In genomic region chr7:45363669-45364068, GRCh38 we compare ENCODE assay signal across 33 cellular contexts.
"Had no signal": no experiment of that assay in that cellular context is flagged by ENCODE, and none has a peak within 500 bp of the region (broad histone marks: within the 10 kb centered on the region; RNA-seq: fewer than 3 reads in every experiment).

No MANE protein-coding gene starts in this region.

- DNase-seq: activated CD4-positive, alpha-beta memory T cell treated with anti-CD3 and anti-CD28 coated beads for 36 hours; activated CD4-positive, alpha-beta T cell treated with anti-CD3 and anti-CD28 coated beads for 48 hours; activated CD8-positive, alpha-beta memory T cell treated with anti-CD3 and anti-CD28 coated beads, Interleukin-2, amount 50 U/mL, for 4 hours; activated effector memory CD4-positive, alpha-beta T cell treated with anti-CD3 and anti-CD28 coated beads, Interleukin-2, amount 50 U/mL, for 16 hours; activated naive CD4-positive, alpha-beta T cell treated with anti-CD3 and anti-CD28 coated beads for 36 hours; activated naive CD8-positive, alpha-beta T cell treated with anti-CD3 and anti-CD28 coated beads for 36 hours; activated T-cell treated with anti-CD3 and anti-CD28 coated beads, Interleukin-2, amount 50 U/mL, for 1 hour; adrenal gland; aorta; body of pancreas; dorsolateral prefrontal cortex; effector memory CD8-positive, alpha-beta T cell; erythroblast; gastrocnemius medialis; glutamatergic neuron; hippocampal formation; kidney; left colon; lower lobe of right lung; mesenchymal stem cell; mucosa of descending colon; posterior cingulate gyrus; right lobe of liver; stimulated activated CD4-positive, alpha-beta T cell treated with anti-CD3 and anti-CD28 coated beads, Interleukin-2, amount 100 ng/mL, for 48 hours; substantia nigra; upper lobe of left lung; WERI-Rb-1 had no signal

- ATAC-seq: activated CD4-positive, CD25-positive, alpha-beta regulatory T cell treated with anti-CD3 and anti-CD28 coated beads, Interleukin-2, amount 50 U/mL, for 24 hours; body of pancreas; effector memory CD8-positive, alpha-beta T cell; gastrocnemius medialis; left colon; lower lobe of right lung; mucosa of descending colon; right lobe of liver had no signal

- H3K4me3 Mint-ChIP-seq: activated CD4-positive, alpha-beta memory T cell treated with anti-CD3 and anti-CD28 coated beads for 36 hours; activated naive CD4-positive, alpha-beta T cell treated with anti-CD3 and anti-CD28 coated beads for 36 hours; activated naive CD8-positive, alpha-beta T cell treated with anti-CD3 and anti-CD28 coated beads for 36 hours; activated T-helper 1 cell treated with anti-CD3 and anti-CD28 coated beads, Interleukin-12 subunit alpha, Interleukin-12 subunit beta, Interleukin-2, Interleukin-4 antibody, amounts not matched to agents 30 ng/mL and 10 ng/mL and 1 ng/mL, durations not matched to agents 14 hours and 24 hours and 36 hours; effector memory CD8-positive, alpha-beta T cell; natural killer cell treated with Interleukin-12 subunit alpha and Interleukin-12 subunit beta and Interleukin-15 and Interleukin-18, amount 100 ng/mL, for 72 hours; stimulated activated naive CD8-positive, alpha-beta T cell treated with anti-CD3 and anti-CD28 coated beads, Interleukin-15, Interleukin-2, amounts not matched to agents 100 ng/mL and 50 ng/mL, for 24 hours had no signal

- H3K4me1 Mint-ChIP-seq: activated naive CD8-positive, alpha-beta T cell treated with anti-CD3 and anti-CD28 coated beads for 36 hours had no signal

- H3K27ac Mint-ChIP-seq: activated CD4-positive, alpha-beta memory T cell treated with anti-CD3 and anti-CD28 coated beads for 36 hours; activated naive CD4-positive, alpha-beta T cell treated with anti-CD3 and anti-CD28 coated beads for 36 hours; activated naive CD8-positive, alpha-beta T cell treated with anti-CD3 and anti-CD28 coated beads for 36 hours; activated T-helper 1 cell treated with anti-CD3 and anti-CD28 coated beads, Interleukin-12 subunit alpha, Interleukin-12 subunit beta, Interleukin-2, Interleukin-4 antibody, amounts not matched to agents 30 ng/mL and 10 ng/mL and 1 ng/mL, durations not matched to agents 14 hours and 24 hours and 36 hours; effector memory CD8-positive, alpha-beta T cell; natural killer cell treated with Interleukin-12 subunit alpha and Interleukin-12 subunit beta and Interleukin-15 and Interleukin-18, amount 100 ng/mL, for 72 hours; stimulated activated naive CD8-positive, alpha-beta T cell treated with anti-CD3 and anti-CD28 coated beads, Interleukin-15, Interleukin-2, amounts not matched to agents 100 ng/mL and 50 ng/mL, for 24 hours had no signal

- H3K9me3 ChIP-seq: adrenal gland, body of pancreas, gastrocnemius medialis, lower lobe of right lung, right lobe of liver, upper lobe of left lung, vagina had no signal

- H3K27ac ChIP-seq: adrenal gland, body of pancreas, coronary artery, dorsolateral prefrontal cortex, gastrocnemius medialis, lower lobe of right lung, right lobe of liver, upper lobe of left lung, vagina, WERI-Rb-1 had no signal

- H3K4me3 ChIP-seq: adrenal gland, body of pancreas, coronary artery, dorsolateral prefrontal cortex, gastrocnemius medialis, lower lobe of right lung, mucosa of descending colon, right lobe of liver, upper lobe of left lung, vagina had no signal

- H3K4me1 ChIP-seq: adrenal gland, body of pancreas, gastrocnemius medialis, lower lobe of right lung, right lobe of liver, upper lobe of left lung, vagina had no signal

- H3K9me3 Mint-ChIP-seq: activated naive CD4-positive, alpha-beta T cell treated with anti-CD3 and anti-CD28 coated beads for 36 hours; activated T-helper 1 cell treated with anti-CD3 and anti-CD28 coated beads, Interleukin-12 subunit alpha, Interleukin-12 subunit beta, Interleukin-2, Interleukin-4 antibody, amounts not matched to agents 30 ng/mL and 10 ng/mL and 1 ng/mL, durations not matched to agents 14 hours and 24 hours and 36 hours; stimulated activated naive CD8-positive, alpha-beta T cell treated with anti-CD3 and anti-CD28 coated beads, Interleukin-15, Interleukin-2, amounts not matched to agents 100 ng/mL and 50 ng/mL, for 24 hours had no signal

- H3K36me3 Mint-ChIP-seq: activated CD4-positive, alpha-beta memory T cell treated with anti-CD3 and anti-CD28 coated beads for 36 hours; activated naive CD8-positive, alpha-beta T cell treated with anti-CD3 and anti-CD28 coated beads for 36 hours; natural killer cell treated with Interleukin-12 subunit alpha and Interleukin-12 subunit beta and Interleukin-15 and Interleukin-18, amount 100 ng/mL, for 72 hours had no signal

- H3K27me3 ChIP-seq: adrenal gland, body of pancreas, gastrocnemius medialis, right lobe of liver, upper lobe of left lung, vagina had no signal
